Comparison of ENCODE assay signal across 25 cellular contexts in genomic region chrX:96688789-96689188, GRCh38.
"Had no signal": no experiment of that assay in that cellular context is flagged by ENCODE, and none has a peak within 500 bp of the region (broad histone marks: within the 10 kb centered on the region; RNA-seq: fewer than 3 reads in every experiment).

No MANE protein-coding gene starts in this region.

- FAIRE-seq: kidney had no signal

- H3K27ac Mint-ChIP-seq: activated CD4-positive, alpha-beta memory T cell treated with anti-CD3 and anti-CD28 coated beads, Interleukin-2, amount 10 ng/mL, durations not matched to agents 7 days and 5 days; activated CD4-positive, alpha-beta T cell treated with anti-CD3 and anti-CD28 coated beads, Interleukin-2, amount 10 ng/mL, durations not matched to agents 24 days and 14 days; activated naive CD8-positive, alpha-beta T cell; activated T-helper 1 cell treated with anti-CD3 and anti-CD28 coated beads, Interleukin-12 subunit alpha, Interleukin-12 subunit beta, Interleukin-2, Interleukin-4 antibody, amounts not matched to agents 30 ng/mL and 10 ng/mL and 1 ng/mL, durations not matched to agents 14 hours and 24 hours and 36 hours; effector memory CD8-positive, alpha-beta T cell; progenitor cell of endocrine pancreas; T-helper 1 cell treated with Interleukin-12 subunit alpha and Interleukin-12 subunit beta and Interleukin-4 antibody, amounts not matched to agents 30 μg/mL and 1 μg/mL, for 36 hours had no signal

- ATAC-seq: activated CD4-positive, CD25-positive, alpha-beta regulatory T cell treated with anti-CD3 and anti-CD28 coated beads, Interleukin-2, amount 50 U/mL, for 24 hours; effector memory CD8-positive, alpha-beta T cell; gastrocnemius medialis; lower lobe of right lung had no signal

- DNase-seq: activated CD4-positive, alpha-beta memory T cell treated with anti-CD3 and anti-CD28 coated beads, Interleukin-2, amount 10 ng/mL, durations not matched to agents 7 days and 5 days; activated CD4-positive, alpha-beta T cell treated with anti-CD3 and anti-CD28 coated beads, Interleukin-2, amount 10 ng/mL, durations not matched to agents 24 days and 14 days; activated gamma-delta T cell; adrenal gland; colonic mucosa; dorsolateral prefrontal cortex; effector memory CD8-positive, alpha-beta T cell; esophagus squamous epithelium; gastrocnemius medialis; hippocampal formation; kidney; lower lobe of right lung; naive B cell; retina; sigmoid colon; stimulated activated CD4-positive, alpha-beta T cell treated with anti-CD3 and anti-CD28 coated beads, Interleukin-4, amount 100 ng/mL, for 1 hour; stimulated activated naive CD4-positive, alpha-beta T cell treated with Interleukin-2 at 50 U/mL for 16 hours; upper lobe of left lung had no signal

- H3K27ac ChIP-seq: adrenal gland, ascending aorta, colonic mucosa, dorsolateral prefrontal cortex, esophagus squamous epithelium, lower lobe of right lung, sigmoid colon, thoracic aorta, upper lobe of left lung had no signal

- H3K9me3 ChIP-seq: adrenal gland, ascending aorta, colonic mucosa, esophagus squamous epithelium, gastrocnemius medialis, lower lobe of right lung, sigmoid colon, thoracic aorta, upper lobe of left lung had no signal

- H3K4me3 Mint-ChIP-seq: activated CD4-positive, alpha-beta memory T cell treated with anti-CD3 and anti-CD28 coated beads, Interleukin-2, amount 10 ng/mL, durations not matched to agents 7 days and 5 days; activated CD4-positive, alpha-beta T cell treated with anti-CD3 and anti-CD28 coated beads, Interleukin-2, amount 10 ng/mL, durations not matched to agents 24 days and 14 days; activated naive CD8-positive, alpha-beta T cell; activated T-helper 1 cell treated with anti-CD3 and anti-CD28 coated beads, Interleukin-12 subunit alpha, Interleukin-12 subunit beta, Interleukin-2, Interleukin-4 antibody, amounts not matched to agents 30 ng/mL and 10 ng/mL and 1 ng/mL, durations not matched to agents 14 hours and 24 hours and 36 hours; effector memory CD8-positive, alpha-beta T cell; T-helper 1 cell treated with Interleukin-12 subunit alpha and Interleukin-12 subunit beta and Interleukin-4 antibody, amounts not matched to agents 30 μg/mL and 1 μg/mL, for 36 hours had no signal

- H3K36me3 ChIP-seq: adrenal gland, ascending aorta, colonic mucosa, esophagus squamous epithelium, gastrocnemius medialis, lower lobe of right lung, sigmoid colon, thoracic aorta, upper lobe of left lung had no signal

- H3K27me3 ChIP-seq: adrenal gland, ascending aorta, colonic mucosa, esophagus squamous epithelium, gastrocnemius medialis, sigmoid colon had no signal

- H3K27me3 Mint-ChIP-seq: activated CD4-positive, alpha-beta memory T cell treated with anti-CD3 and anti-CD28 coated beads, Interleukin-2, amount 10 ng/mL, durations not matched to agents 7 days and 5 days; activated CD4-positive, alpha-beta T cell treated with anti-CD3 and anti-CD28 coated beads, Interleukin-2, amount 10 ng/mL, durations not matched to agents 24 days and 14 days; activated naive CD8-positive, alpha-beta T cell; effector memory CD8-positive, alpha-beta T cell; naive B cell; progenitor cell of endocrine pancreas had no signal

- H3K36me3 Mint-ChIP-seq: naive B cell had no signal

- H3K9me3 Mint-ChIP-seq: activated CD4-positive, alpha-beta memory T cell treated with anti-CD3 and anti-CD28 coated beads, Interleukin-2, amount 10 ng/mL, durations not matched to agents 7 days and 5 days; activated CD4-positive, alpha-beta T cell treated with anti-CD3 and anti-CD28 coated beads, Interleukin-2, amount 10 ng/mL, durations not matched to agents 24 days and 14 days; activated T-helper 1 cell treated with anti-CD3 and anti-CD28 coated beads, Interleukin-12 subunit alpha, Interleukin-12 subunit beta, Interleukin-2, Interleukin-4 antibody, amounts not matched to agents 30 ng/mL and 10 ng/mL and 1 ng/mL, durations not matched to agents 14 hours and 24 hours and 36 hours; effector memory CD8-positive, alpha-beta T cell; naive B cell; T-helper 1 cell treated with Interleukin-12 subunit alpha and Interleukin-12 subunit beta and Interleukin-4 antibody, amounts not matched to agents 30 μg/mL and 1 μg/mL, for 36 hours had no signal

- H3K4me1 ChIP-seq: adrenal gland, ascending aorta, colonic mucosa, lower lobe of right lung had no signal

- H3K4me3 ChIP-seq: adrenal gland, ascending aorta, colonic mucosa, dorsolateral prefrontal cortex, esophagus squamous epithelium, gastrocnemius medialis, lower lobe of right lung, sigmoid colon, thoracic aorta, upper lobe of left lung had no signal
